ENCODE assay signal across 15 cellular contexts in genomic region chr10:2920166-2920565, GRCh38.
DNase-seq lines count a peak whose midpoint lies in the region; ATAC-seq and TF ChIP-seq lines count a peak whose summit lies in the region.
"Had no signal": no experiment of that assay in that cellular context is flagged by ENCODE, and none has a peak within 500 bp of the region (broad histone marks: within the 10 kb centered on the region; RNA-seq: fewer than 3 reads in every experiment).

No MANE protein-coding gene starts in this region.

- H3K4me1 ChIP-seq in DND-41 (ENCODE audit: insufficient read depth, low read length) (peaks cover 63% of the 10 kb centered on the region), endodermal cell (ENCODE audit: control insufficient read depth, insufficient read depth, low read length) (no peaks in the 10 kb centered on the region), osteoblast (ENCODE audit: insufficient read depth, low read length) (peaks cover 2% of the 10 kb centered on the region)

- WGBS in endodermal cell (ENCODE audit: insufficient coverage in 1 of 2, insufficient read length in 1 of 2), 2 experiments: 88 to 100% methylated on average over 1 to 2 of the region's 3 CpGs

- H3K9me3 ChIP-seq in DND-41 (ENCODE audit: insufficient read depth, low read length, severe bottlenecking) (no peaks in the 10 kb centered on the region), endodermal cell (ENCODE audit: control insufficient read depth, low read length) (no peaks in the 10 kb centered on the region), osteoblast (ENCODE audit: low read depth, low read length) (no peaks in the 10 kb centered on the region)

- DNase-seq in DND-41 (no peak), endodermal cell (peak; percentile 28), osteoblast (ENCODE audit: insufficient read length, low spot score, missing footprints) (peak; percentile 34), ecto neural progenitor cell (ENCODE audit: low spot score) (no peak), NCI-H1694 treated with DMSO at 0.1 percent for 48 hours (lab: John Stamatoyannopoulos, UW) (no peak)
- no peak for DNase-seq in activated naive CD4-positive, alpha-beta T cell treated with Interleukin-2 at 50 U/mL for 16 hours
- DNase-seq: CD4-positive, CD25-positive, alpha-beta regulatory T cell; CD8-positive, alpha-beta memory T cell; GF-D8 had no signal

- no peak for TF ChIP-seq CTCF in DND-41 (IDR thresholded peaks at IDR 0.05; ENCODE audit: borderline replicate concordance, extremely low read depth, low read length, poor library complexity, severe bottlenecking)
- no peak for TF ChIP-seq CTCF in endodermal cell (conservative IDR thresholded peaks at IDR 0.05)
- TF ChIP-seq CTCF in osteoblast (IDR thresholded peaks at IDR 0.05; ENCODE audit: extremely low read depth, low read depth, low read length): no peak

- H3K27ac ChIP-seq in DND-41 (ENCODE audit: low read length) (peak overlapping the region; percentile 70), endodermal cell (ENCODE audit: low read depth, low read length) (no peak overlapping the region), osteoblast (ENCODE audit: low read depth, low read length) (no peak overlapping the region)
- H3K27ac ChIP-seq: BLaER1 treated with 17β-estradiol and CSF1 and Interleukin-3, amounts not matched to agents 10 nM and 100 nM had no signal

- H3K27me3 ChIP-seq in DND-41 (ENCODE audit: insufficient read depth, low read length, poor library complexity) (no peaks in the 10 kb centered on the region), endodermal cell (ENCODE audit: control insufficient read depth, insufficient read depth, low read length, poor library complexity, severe bottlenecking) (no peaks in the 10 kb centered on the region), osteoblast (ENCODE audit: insufficient read depth, low read length) (peaks cover 4% of the 10 kb centered on the region)
- H3K27me3 ChIP-seq: BLaER1 treated with 17β-estradiol and CSF1 and Interleukin-3, amounts not matched to agents 10 nM and 100 nM had no signal

- H3K79me2 ChIP-seq in DND-41 (ENCODE audit: insufficient read depth, low read length): no peaks in the 10 kb centered on the region
- H3K79me2 ChIP-seq in osteoblast (ENCODE audit: insufficient read depth, low read length): no peaks in the 10 kb centered on the region

- no peaks in the 10 kb centered on the region for H3K27me3 Mint-ChIP-seq in endodermal cell (ENCODE audit: insufficient read depth)

- no peaks in the 10 kb centered on the region for H3K9me3 Mint-ChIP-seq in endodermal cell
- H3K9me3 Mint-ChIP-seq: CD8-positive, alpha-beta memory T cell; IgD-negative memory B cell had no signal

- H3K4me3 Mint-ChIP-seq in endodermal cell: no peak overlapping the region
- H3K4me3 Mint-ChIP-seq: B cell; CD4-positive, CD25-positive, alpha-beta regulatory T cell; CD8-positive, alpha-beta memory T cell; GM23338; IgD-negative memory B cell had no signal

- H3K4me3 ChIP-seq in DND-41 (ENCODE audit: low read depth in 1 of 2, low read length in 2 of 2) (no peak overlapping the region), endodermal cell (ENCODE audit: low read length) (no peak overlapping the region), osteoblast (ENCODE audit: insufficient read depth, low read length) (no peak overlapping the region)
- H3K4me3 ChIP-seq: BLaER1 treated with 17β-estradiol and CSF1 and Interleukin-3, amounts not matched to agents 10 nM and 100 nM; GM23338 had no signal

- no peaks in the 10 kb centered on the region for H3K36me3 Mint-ChIP-seq in endodermal cell (ENCODE audit: low read depth)
- H3K36me3 Mint-ChIP-seq: CD4-positive, CD25-positive, alpha-beta regulatory T cell; CD8-positive, alpha-beta memory T cell had no signal

- peaks cover 7% of the 10 kb centered on the region for H3K4me1 Mint-ChIP-seq in endodermal cell
- H3K4me1 Mint-ChIP-seq: B cell; CD4-positive, CD25-positive, alpha-beta regulatory T cell; CD8-positive, alpha-beta memory T cell; IgD-negative memory B cell had no signal

- no peak overlapping the region for H3K4me2 ChIP-seq in DND-41 (ENCODE audit: insufficient read depth, low read length)
- no peak overlapping the region for H3K4me2 ChIP-seq in osteoblast (ENCODE audit: insufficient read depth, low read length)
- H3K4me2 ChIP-seq: GM23338 had no signal

- H4K20me1 ChIP-seq in DND-41 (ENCODE audit: insufficient read depth, low read length) (no peaks in the 10 kb centered on the region), osteoblast (ENCODE audit: insufficient read depth, low read length) (no peaks in the 10 kb centered on the region)
- H4K20me1 ChIP-seq: BLaER1 treated with 17β-estradiol and CSF1 and Interleukin-3, amounts not matched to agents 10 nM and 100 nM had no signal

- H3K27ac Mint-ChIP-seq in endodermal cell: no peak overlapping the region
- H3K27ac Mint-ChIP-seq: B cell; CD4-positive, CD25-positive, alpha-beta regulatory T cell; CD8-positive, alpha-beta memory T cell; GM23338; IgD-negative memory B cell had no signal

- no peaks in the 10 kb centered on the region for H3K36me3 ChIP-seq in DND-41 (ENCODE audit: insufficient read depth, low read length)
- H3K36me3 ChIP-seq in endodermal cell (ENCODE audit: control insufficient read depth, insufficient read depth, low read length): no peaks in the 10 kb centered on the region
- H3K36me3 ChIP-seq in osteoblast (ENCODE audit: insufficient read depth, low read length): no peaks in the 10 kb centered on the region
- H3K36me3 ChIP-seq: BLaER1 treated with 17β-estradiol and CSF1 and Interleukin-3, amounts not matched to agents 10 nM and 100 nM had no signal

- ATAC-seq in DND-41 (ENCODE audit: insufficient read depth, low read depth): no peak
- ATAC-seq: GM23338, HCT116, HepG2 had no signal

- H3K9ac ChIP-seq in DND-41 (ENCODE audit: low read depth, low read length) (no peak overlapping the region), endodermal cell (ENCODE audit: extremely low read depth, low read length, poor library complexity, severe bottlenecking) (no peak overlapping the region)
- H3K9ac ChIP-seq: BLaER1 treated with 17β-estradiol and CSF1 and Interleukin-3, amounts not matched to agents 10 nM and 100 nM had no signal

- H2AFZ ChIP-seq in DND-41 (ENCODE audit: low read depth, low read length): no peak overlapping the region
- no peak overlapping the region for H2AFZ ChIP-seq in osteoblast (ENCODE audit: low read length)

Comparison
In these comparisons a context has a peak if more than half of its experiments do, and no peak if none do; other contexts are left out.
1. DNase-seq: peak in endodermal cell (single experiment) and osteoblast (single experiment); none in DND-41 (single experiment), ecto neural progenitor cell (single experiment), NCI-H1694 treated with DMSO at 0.1 percent for 48 hours (single experiment) and activated naive CD4-positive, alpha-beta T cell treated with Interleukin-2 at 50 U/mL for 16 hours (single experiment).